ENCODE assay signal across 20 cellular contexts in the genomic region with DNA sequence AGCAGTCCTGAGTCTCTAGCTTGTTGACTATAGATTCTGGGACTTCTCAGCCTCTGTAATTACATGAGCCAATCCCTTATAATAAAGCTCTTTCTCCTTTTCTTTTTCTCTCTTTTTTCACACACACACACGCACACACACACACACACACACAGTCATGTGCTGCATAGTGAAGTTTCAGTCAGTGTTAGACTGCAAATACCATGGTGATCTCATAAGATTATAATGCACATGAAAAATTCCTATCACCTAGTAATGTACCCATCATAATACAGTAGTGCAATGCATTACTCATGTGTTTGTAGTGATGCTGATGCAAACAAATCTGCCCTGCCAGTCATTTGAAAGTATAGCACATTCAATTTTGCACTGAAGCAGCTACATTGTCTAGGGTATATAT.
DNase-seq lines count a peak whose midpoint lies in the region; ATAC-seq, FAIRE-seq and TF ChIP-seq lines count a peak whose summit lies in the region.
"Had no signal": no experiment of that assay in that cellular context is flagged by ENCODE, and none has a peak within 500 bp of the region (broad histone marks: within the 10 kb centered on the region; RNA-seq: fewer than 3 reads in every experiment).

No MANE protein-coding gene starts in this region.

- H3K9me3 ChIP-seq in astrocyte (ENCODE audit: insufficient read depth, low read depth, low read length) (no peaks in the 10 kb centered on the region), SJCRH30 (replicated peaks) (no peaks in the 10 kb centered on the region)
- H3K9me3 ChIP-seq: colonic mucosa had no signal

- H3K27me3 Mint-ChIP-seq in astrocyte (ENCODE audit: low read depth, unreplicated experiment) (no peaks in the 10 kb centered on the region), natural killer cell (ENCODE audit: low read depth in 2 of 2) (no peaks in the 10 kb centered on the region)
- H3K27me3 Mint-ChIP-seq: activated B cell treated with CpG ODN at 0.5 μM for 24 hours; activated CD8-positive, alpha-beta T cell treated with anti-CD3 and anti-CD28 coated beads for 36 hours; activated naive CD4-positive, alpha-beta T cell treated with anti-CD3 and anti-CD28 coated beads, Interleukin-2, amount 10 ng/mL, durations not matched to agents 7 days and 5 days had no signal

- ATAC-seq in natural killer cell: no peak
- ATAC-seq: activated CD8-positive, alpha-beta T cell treated with anti-CD3 and anti-CD28 coated beads for 36 hours had no signal

- H4K20me1 ChIP-seq in astrocyte (ENCODE audit: insufficient read depth, low read length): no peaks in the 10 kb centered on the region

- no peaks in the 10 kb centered on the region for H3K9me3 Mint-ChIP-seq in astrocyte (ENCODE audit: unreplicated experiment)
- H3K9me3 Mint-ChIP-seq in natural killer cell: peaks cover 3% of the 10 kb centered on the region in 2 donors
- H3K9me3 Mint-ChIP-seq: activated CD8-positive, alpha-beta T cell treated with anti-CD3 and anti-CD28 coated beads for 36 hours; activated naive CD4-positive, alpha-beta T cell treated with anti-CD3 and anti-CD28 coated beads, Interleukin-2, amount 10 ng/mL, durations not matched to agents 7 days and 5 days; activated T-cell treated with anti-CD3 and anti-CD28 coated beads, Interleukin-2, amount 50 U/mL, for 24 hours; T-helper 2 cell treated with Interferon-gamma antibody and Interleukin-4, amounts not matched to agents 5 μg/mL and 100 μg/mL, for 36 hours had no signal

- DNase-seq in Caki2 (ENCODE audit: low read depth): peak; percentile 22
- peak; percentile 67 for DNase-seq in LHCN-M2 (ENCODE audit: low read depth)
- peak; percentile 9 for DNase-seq in astrocyte (ENCODE audit: low read depth)
- DNase-seq in kidney tubule cell (ENCODE audit: low spot score): peak; percentile 81
- DNase-seq in natural killer cell: no peak
- DNase-seq in T-helper 2 cell: no peak
- no peak for DNase-seq in SJCRH30
- DNase-seq in HEK293T (ENCODE audit: extremely low spot score): no peak
- DNase-seq: activated B cell treated with CpG ODN at 0.5 μM for 24 hours; activated CD8-positive, alpha-beta T cell treated with anti-CD3 and anti-CD28 coated beads for 36 hours; activated naive CD4-positive, alpha-beta T cell treated with anti-CD3 and anti-CD28 coated beads, Interleukin-2, amount 10 ng/mL, durations not matched to agents 7 days and 5 days; activated T-cell treated with anti-CD3 and anti-CD28 coated beads, Interleukin-2, amount 50 U/mL, for 24 hours; colonic mucosa; Kasumi-1; NCI-H1417; NCI-H526; SIG-M5; substantia nigra had no signal

- H3K27ac ChIP-seq in astrocyte (ENCODE audit: low read depth, low read length): no peak overlapping the region
- no peak overlapping the region for H3K27ac ChIP-seq in SJCRH30
- H3K27ac ChIP-seq: colonic mucosa had no signal

- intact Hi-C loops in natural killer cell (cut with micrococcal nuclease): no loop called here

- H3K36me3 Mint-ChIP-seq in astrocyte (ENCODE audit: low read depth, unreplicated experiment): no peaks in the 10 kb centered on the region
- no peaks in the 10 kb centered on the region for H3K36me3 Mint-ChIP-seq in natural killer cell
- H3K36me3 Mint-ChIP-seq: activated naive CD4-positive, alpha-beta T cell treated with anti-CD3 and anti-CD28 coated beads, Interleukin-2, amount 10 ng/mL, durations not matched to agents 7 days and 5 days had no signal

- H3K27me3 ChIP-seq in astrocyte (ENCODE audit: insufficient read depth, low read length) (no peaks in the 10 kb centered on the region), SJCRH30 (no peaks in the 10 kb centered on the region)
- H3K27me3 ChIP-seq: colonic mucosa had no signal

- no peak for TF ChIP-seq CTCF in astrocyte (IDR thresholded peaks at IDR 0.05; ENCODE audit: insufficient read depth, low read depth, low read length)
- TF ChIP-seq CTCF in natural killer cell (IDR thresholded peaks at IDR 0.05): no peak

- H3K4me1 Mint-ChIP-seq in astrocyte (ENCODE audit: low read depth, unreplicated experiment): peaks cover 5% of the 10 kb centered on the region
- H3K4me1 Mint-ChIP-seq in natural killer cell: no peaks in the 10 kb centered on the region
- H3K4me1 Mint-ChIP-seq: activated B cell treated with CpG ODN at 0.5 μM for 24 hours; activated naive CD4-positive, alpha-beta T cell treated with anti-CD3 and anti-CD28 coated beads, Interleukin-2, amount 10 ng/mL, durations not matched to agents 7 days and 5 days had no signal

- H3K4me1 ChIP-seq in astrocyte (ENCODE audit: insufficient read depth, low read length) (peaks cover 2% of the 10 kb centered on the region), SJCRH30 (no peaks in the 10 kb centered on the region)
- H3K4me1 ChIP-seq: colonic mucosa had no signal

- no peaks in the 10 kb centered on the region for H3K36me3 ChIP-seq in astrocyte (ENCODE audit: insufficient read depth, low read length)
- H3K36me3 ChIP-seq in SJCRH30: no peaks in the 10 kb centered on the region
- H3K36me3 ChIP-seq: colonic mucosa had no signal

- in situ Hi-C loops in Caki2 (cut with HindIII; ENCODE audit: low pct_unique_long_range_greater_than_20kb, low sequenced_read_pairs): no loop called here

- POLR2A ChIA-PET in HEK293T (lab: Yijun Ruan, JAX): no interaction called here

- H3K79me2 ChIP-seq in astrocyte (ENCODE audit: insufficient read depth, low read length): no peaks in the 10 kb centered on the region

- no peak overlapping the region for H3K4me3 ChIP-seq in astrocyte (ENCODE audit: insufficient read depth, low read depth, low read length)
- H3K4me3 ChIP-seq in SJCRH30: no peak overlapping the region
- H3K4me3 ChIP-seq: colonic mucosa had no signal

- H2AFZ ChIP-seq in astrocyte (ENCODE audit: low read depth, low read length): no peak overlapping the region

- FAIRE-seq in astrocyte (lab: Jason Lieb, UNC): no peak
- FAIRE-seq: endometrium had no signal

- no peak overlapping the region for H3K9ac ChIP-seq in astrocyte (ENCODE audit: low read length)

- H3K27ac Mint-ChIP-seq in astrocyte (ENCODE audit: unreplicated experiment) (peak overlapping the region; percentile 68), natural killer cell (no peak overlapping the region)
- H3K27ac Mint-ChIP-seq: activated B cell treated with CpG ODN at 0.5 μM for 24 hours; activated CD8-positive, alpha-beta T cell treated with anti-CD3 and anti-CD28 coated beads for 36 hours; activated naive CD4-positive, alpha-beta T cell treated with anti-CD3 and anti-CD28 coated beads, Interleukin-2, amount 10 ng/mL, durations not matched to agents 7 days and 5 days; activated T-cell treated with anti-CD3 and anti-CD28 coated beads, Interleukin-2, amount 50 U/mL, for 24 hours; T-helper 2 cell treated with Interferon-gamma antibody and Interleukin-4, amounts not matched to agents 5 μg/mL and 100 μg/mL, for 36 hours had no signal

- peak overlapping the region; percentile 2 for H3K4me2 ChIP-seq in astrocyte (ENCODE audit: low read length)

- CTCF ChIA-PET in HEK293T (lab: Yijun Ruan, JAX): interaction anchor here (0.9 kb wide), 1 partner anchor 178 kb away, joined by 3 read pairs; no protein-coding TSS in a partner anchor

- H3K4me3 Mint-ChIP-seq in astrocyte (ENCODE audit: unreplicated experiment) (no peak overlapping the region), natural killer cell (no peak overlapping the region)
- H3K4me3 Mint-ChIP-seq: activated B cell treated with CpG ODN at 0.5 μM for 24 hours; activated CD8-positive, alpha-beta T cell treated with anti-CD3 and anti-CD28 coated beads for 36 hours; activated naive CD4-positive, alpha-beta T cell treated with anti-CD3 and anti-CD28 coated beads, Interleukin-2, amount 10 ng/mL, durations not matched to agents 7 days and 5 days; activated T-cell treated with anti-CD3 and anti-CD28 coated beads, Interleukin-2, amount 50 U/mL, for 24 hours; T-helper 2 cell treated with Interferon-gamma antibody and Interleukin-4, amounts not matched to agents 5 μg/mL and 100 μg/mL, for 36 hours had no signal

TF ChIP-seq in HEK293T, 16 proteins besides CTCF, POLR2A, EP300 and RAD21:
- TF ChIP-seq FOXA1 (IDR thresholded peaks at IDR 0.05) (no peak), LEF1 (IDR thresholded peaks at IDR 0.05; ENCODE audit: borderline replicate concordance) (no peak), SP1 (IDR thresholded peaks at IDR 0.05) (no peak), FOXK2 (IDR thresholded peaks at IDR 0.05) (no peak), TARDBP (IDR thresholded peaks at IDR 0.05) (no peak), ELF4 (IDR thresholded peaks at IDR 0.05) (no peak), BHLHE40 (IDR thresholded peaks at IDR 0.05; ENCODE audit: borderline replicate concordance) (no peak), L3MBTL2 (conservative IDR thresholded peaks at IDR 0.05) (no peak), HDGF (IDR thresholded peaks at IDR 0.05; ENCODE audit: borderline replicate concordance) (no peak), NFRKB (IDR thresholded peaks at IDR 0.05) (no peak), FOXM1 (IDR thresholded peaks at IDR 0.05; ENCODE audit: borderline replicate concordance) (no peak), ZNF384 (IDR thresholded peaks at IDR 0.05) (no peak)
- TF ChIP-seq, protein P1, sequence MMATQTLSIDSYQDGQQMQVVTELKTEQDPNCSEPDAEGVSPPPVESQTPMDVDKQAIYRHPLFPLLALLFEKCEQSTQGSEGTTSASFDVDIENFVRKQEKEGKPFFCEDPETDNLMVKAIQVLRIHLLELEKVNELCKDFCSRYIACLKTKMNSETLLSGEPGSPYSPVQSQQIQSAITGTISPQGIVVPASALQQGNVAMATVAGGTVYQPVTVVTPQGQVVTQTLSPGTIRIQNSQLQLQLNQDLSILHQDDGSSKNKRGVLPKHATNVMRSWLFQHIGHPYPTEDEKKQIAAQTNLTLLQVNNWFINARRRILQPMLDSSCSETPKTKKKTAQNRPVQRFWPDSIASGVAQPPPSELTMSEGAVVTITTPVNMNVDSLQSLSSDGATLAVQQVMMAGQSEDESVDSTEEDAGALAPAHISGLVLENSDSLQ (IDR thresholded peaks at IDR 0.05): no peak

Comparison
In these comparisons a context has a peak if more than half of its experiments do, and no peak if none do; other contexts are left out.
1. DNase-seq: peak in Caki2 (single experiment), LHCN-M2 (single experiment), astrocyte (single experiment) and kidney tubule cell (single experiment); none in natural killer cell (single experiment), T-helper 2 cell (0 of 5), SJCRH30 (0 of 2) and HEK293T (single experiment).